Comparison of ENCODE assay signal across 8 cellular contexts in genomic region chr14:85531594-85532391, GRCh38. TPM values are rescaled to one million over a fixed set of nuclear protein-coding genes. Genes with fewer than 3 reads are reported as not detected.
DNase-seq lines count a peak whose midpoint lies in the region; ATAC-seq and TF ChIP-seq lines count a peak whose summit lies in the region.

No MANE protein-coding gene starts in this region.

- no peaks in the 10 kb centered on the region for H3K9me2 ChIP-seq in GM23248 (ENCODE audit: insufficient read depth)

- H3K27ac ChIP-seq in GM23248 (peak overlapping the region; percentile 87), Panc1 (ENCODE audit: low read length) (no peak overlapping the region), mesendoderm (ENCODE audit: low read depth, low read length) (peak overlapping the region; percentile 21), transverse colon (peak overlapping the region; percentile 30 to 59 (median 52))

- no peak overlapping the region for H4K8ac ChIP-seq in mesendoderm (ENCODE audit: low read depth, low read length)

- H3K79me1 ChIP-seq in mesendoderm (ENCODE audit: low read length): peaks cover 1% of the 10 kb centered on the region

- CTCF ChIA-PET in Panc1 (lab: Charles Lee): interaction anchor here (0.5 kb wide), 1 partner anchor 306 kb away, joined by 3 read pairs; no protein-coding TSS in a partner anchor

- BruUV-seq in Panc1 (replicated peaks; lab: Mats Ljungman, UMichigan): no TSS peak

- 0 to 2% methylated on average over 59 to 62 of the region's 62 CpGs for WGBS in GM23248 (ENCODE audit: low coverage in 1 of 2, low lambda C conversion rate in 2 of 2, missing lambda C conversion rate in 2 of 2), 2 experiments
- no CpG with 5 or more reads among the region's 62 CpGs for WGBS in mesendoderm (ENCODE audit: extremely low coverage, insufficient coverage, low lambda C conversion rate)
- 8 to 38% methylated on average over 24 to 62 of the region's 62 CpGs for WGBS in transverse colon (ENCODE audit: low coverage in 1 of 2), 2 donors

- POLR2A ChIA-PET in Panc1 (lab: Charles Lee): no interaction called here

- H3K4me2 ChIP-seq in GM23248 (ENCODE audit: unreplicated experiment) (peak overlapping the region; percentile 99), mesendoderm (ENCODE audit: low read length) (peak overlapping the region; percentile 57)

- no peak for TF ChIP-seq EP300 in transverse colon (IDR thresholded peaks at IDR 0.05; ENCODE audit: low read depth)

- no peak overlapping the region for H2BK120ac ChIP-seq in mesendoderm (ENCODE audit: low read depth, low read length)

- H2BK15ac ChIP-seq in mesendoderm (replicated peaks; ENCODE audit: low read depth): no peak overlapping the region

- peak overlapping the region; percentile 41 for H2BK5ac ChIP-seq in mesendoderm (ENCODE audit: low read length)

- H3F3A ChIP-seq in GM23248 (ENCODE audit: insufficient read depth): peaks cover 66% of the 10 kb centered on the region

- H3K9ac ChIP-seq in GM23248 (peak overlapping the region; percentile 92), mesendoderm (ENCODE audit: low read length) (peak overlapping the region; percentile 81)

- H3K36me3 ChIP-seq in GM23248 (ENCODE audit: low read depth) (no peaks in the 10 kb centered on the region), Panc1 (ENCODE audit: control insufficient read depth, insufficient read depth, low read length) (no peaks in the 10 kb centered on the region), mesendoderm (ENCODE audit: control insufficient read depth, insufficient read depth, low read length) (no peaks in the 10 kb centered on the region), transverse colon (no peaks in the 10 kb centered on the region)

- H2AFZ ChIP-seq in GM23248: peak overlapping the region; percentile 97

- DNase-seq in GM23248 (peak; percentile 94), Panc1 (ENCODE audit: low read depth, low spot score) (no peak), epithelial cell of proximal tubule (ENCODE audit: low read depth) (no peak), mesendoderm (peak; percentile 91), transverse colon (no peak), NCI-H2029 (lab: John Stamatoyannopoulos, UW) (no peak)

- TF ChIP-seq CTCF in Panc1 (IDR thresholded peaks at IDR 0.05) (peak; percentile 32), epithelial cell of proximal tubule (conservative IDR thresholded peaks at IDR 0.05; ENCODE audit: low read depth, low read length) (no peak), transverse colon (IDR thresholded peaks at IDR 0.05) (no peak)

- no peaks in the 10 kb centered on the region for H3K27me3 ChIP-seq in GM23248 (replicated peaks; ENCODE audit: insufficient read depth)
- peaks cover 5% of the 10 kb centered on the region for H3K27me3 ChIP-seq in Panc1 (ENCODE audit: control insufficient read depth, insufficient read depth, low read length)
- no peaks in the 10 kb centered on the region for H3K27me3 ChIP-seq in mesendoderm (ENCODE audit: insufficient read depth, low read length, poor library complexity)
- H3K27me3 ChIP-seq in transverse colon: peaks cover 79% of the 10 kb centered on the region

- no peak overlapping the region for H3K23ac ChIP-seq in mesendoderm (ENCODE audit: low read length)

- H3K56ac ChIP-seq in mesendoderm (ENCODE audit: low read length): peak overlapping the region; percentile 93

- no peaks in the 10 kb centered on the region; the same call in 1 of the 2 replicates for H4K20me1 ChIP-seq in GM23248 (ENCODE audit: insufficient read depth)

- peaks cover 22% of the 10 kb centered on the region for H3K4me1 ChIP-seq in GM23248 (ENCODE audit: insufficient read depth)
- H3K4me1 ChIP-seq in Panc1 (ENCODE audit: control insufficient read depth, insufficient read depth, low read length): peaks cover 10% of the 10 kb centered on the region
- H3K4me1 ChIP-seq in mesendoderm (ENCODE audit: control insufficient read depth, low read depth, low read length): peaks cover 5% of the 10 kb centered on the region
- peaks cover 0 to 35% (median 14%) of the 10 kb centered on the region in 4 donors for H3K4me1 ChIP-seq in transverse colon

- H2AK5ac ChIP-seq in mesendoderm (ENCODE audit: low read length): no peak overlapping the region

- no peak for TF ChIP-seq POLR2A in transverse colon (IDR thresholded peaks at IDR 0.05)

- ATAC-seq in Panc1 (no peak), GM19023 (IDR thresholded peaks at IDR 0.05; ENCODE audit: unreplicated experiment) (no peak), GM21526 (IDR thresholded peaks at IDR 0.05; ENCODE audit: low FRiP score, unreplicated experiment) (no peak)

- in situ Hi-C loops in GM23248 (cut with MboI) (loop anchor here (25.0 kb wide), 1 partner anchor 1619 kb away; no protein-coding TSS in a partner anchor), Panc1 (cut with HindIII; ENCODE audit: low pct_unique_long_range_greater_than_20kb, low sequenced_read_pairs) (no loop called here), transverse colon (cut with MboI; ENCODE audit: low pct_ligation_motif_present in 1 of 4, low pct_unique_long_range_greater_than_20kb in 1 of 4, low sequenced_read_pairs in 3 of 4) (no loop called here)

- no peaks in the 10 kb centered on the region for H3K9me3 ChIP-seq in GM23248 (ENCODE audit: low read depth)
- H3K9me3 ChIP-seq in Panc1 (ENCODE audit: control insufficient read depth, insufficient read depth, low read depth, low read length): no peaks in the 10 kb centered on the region
- H3K9me3 ChIP-seq in transverse colon: no peaks in the 10 kb centered on the region

- H3K4ac ChIP-seq in mesendoderm (ENCODE audit: low read depth, low read length): no peak overlapping the region

- H4K5ac ChIP-seq in mesendoderm (ENCODE audit: low read length): no peak overlapping the region

- intact Hi-C loops in Panc1 (cut with micrococcal nuclease; ENCODE audit: unreplicated experiment): no loop called here
- intact Hi-C loops in transverse colon (cut with DNase I; ENCODE audit: low total_unique reads): no loop called here

- peak overlapping the region; percentile 96 for H3K4me3 ChIP-seq in GM23248
- H3K4me3 ChIP-seq in Panc1 (ENCODE audit: low read depth in 2 of 2, low read length in 2 of 2): peak overlapping the region; percentile 47 to 72
- peak overlapping the region; percentile 16 for H3K4me3 ChIP-seq in epithelial cell of proximal tubule (ENCODE audit: low read depth, low read length)
- peak overlapping the region; percentile 66 for H3K4me3 ChIP-seq in mesendoderm (ENCODE audit: low read length)
- peak overlapping the region in 3 of 4 donors; percentile 23 to 53 (median 40) for H3K4me3 ChIP-seq in transverse colon

- peaks cover 67% of the 10 kb centered on the region for H3K79me2 ChIP-seq in GM23248 (ENCODE audit: insufficient read depth)
- H3K79me2 ChIP-seq in mesendoderm (ENCODE audit: control insufficient read depth, insufficient read depth, low read length): peaks cover 14% of the 10 kb centered on the region

- H3K18ac ChIP-seq in mesendoderm (ENCODE audit: low read length): peak overlapping the region; percentile 13

RNA-seq across cellular contexts. Expression of gene FLRT2, which starts 1.8 kb away (rescaled TPM):
- 72.8 and 94.1 TPM in 2 replicates for total RNA-seq in GM23248 (2014; rRNA removed; shearing (Covaris generic))
- polyA plus RNA-seq in GM23248 (2016; fragmentation: Nextera tagmentation; extraction: Ambion mirVana): 34.9 and 40.0 TPM in 2 replicates
- total RNA-seq in Panc1 (2021; ENCODE audit: unreplicated experiment): 4.5 TPM
- 3.1 TPM for polyA plus RNA-seq in Panc1 (2012; ENCODE audit: insufficient read length)
- 0.07 and 0.17 TPM in 2 replicates for total RNA-seq in epithelial cell of proximal tubule
- polyA plus RNA-seq in mesendoderm (2013, experiment 1 of 2): 17.1 TPM
- polyA plus RNA-seq in mesendoderm (2013, experiment 2 of 2): 14.9 TPM
- 1 to 10 TPM; 3.4 to 7.0 (median 4.0) TPM for total RNA-seq in transverse colon

Comparison
In these comparisons a context has a peak if more than half of its experiments do, and no peak if none do; other contexts are left out.
1. DNase-seq: peak in GM23248 (single experiment) and mesendoderm (single experiment); none in Panc1 (single experiment), epithelial cell of proximal tubule (single experiment), transverse colon (single experiment) and NCI-H2029 (single experiment).
2. H3K4me3 ChIP-seq: peak in every context shown above with its lines; median percentile 96 in GM23248; 66 in mesendoderm; 60 in Panc1; 40 in transverse colon; 16 in epithelial cell of proximal tubule.